Comparison of ENCODE assay signal across 8 cellular contexts in genomic region chr12:124389537-124390441, GRCh38.
DNase-seq lines count a peak whose midpoint lies in the region; ATAC-seq and TF ChIP-seq lines count a peak whose summit lies in the region.

No MANE protein-coding gene starts in this region.

- H3K36me3 ChIP-seq in mesendoderm (ENCODE audit: control insufficient read depth, insufficient read depth, low read length): peaks cover 1% of the 10 kb centered on the region
- H3K36me3 ChIP-seq in thyroid gland: peaks cover 0 to 8% of the 10 kb centered on the region in 2 donors

- no peak overlapping the region for H3K4me3 ChIP-seq in mesendoderm (ENCODE audit: low read length)
- peak overlapping the region in 1 of 3 donors; percentile 36 for H3K4me3 ChIP-seq in thyroid gland (replicated peaks in 1 of 3)

- peak overlapping the region; percentile 21 for H3K9ac ChIP-seq in mesendoderm (ENCODE audit: low read length)

- peak overlapping the region; percentile 52 for H3K4me2 ChIP-seq in mesendoderm (ENCODE audit: low read length)

- H2BK15ac ChIP-seq in mesendoderm (replicated peaks; ENCODE audit: low read depth): no peak overlapping the region

- H3K27me3 ChIP-seq in mesendoderm (ENCODE audit: insufficient read depth, low read length, poor library complexity) (no peaks in the 10 kb centered on the region), thyroid gland (no peaks in the 10 kb centered on the region)

- H3K9me3 ChIP-seq in thyroid gland: no peaks in the 10 kb centered on the region

- intact Hi-C loops in MCF 10A (cut with micrococcal nuclease) (loop anchor here (2.0 to 10.0 kb wide), 5 partner anchors 21 to 375 kb away; no protein-coding TSS in a partner anchor), thyroid gland (cut with DNase I) (no loop called here)

- DNase-seq in activated T-cell treated with anti-CD3 and anti-CD28 coated beads, Interleukin-2, amount 50 U/mL, for 4 hours: no peak
- no peak for DNase-seq in activated T-cell treated with anti-CD3 and anti-CD28 coated beads for 4 hours
- DNase-seq in MCF 10A (ENCODE audit: unreplicated experiment): no peak
- DNase-seq in mesendoderm: no peak
- DNase-seq in thyroid gland: no peak
- no peak for DNase-seq in activated effector memory CD4-positive, alpha-beta T cell treated with anti-CD3 and anti-CD28 coated beads, Interleukin-2, amount 50 U/mL, for 16 hours
- DNase-seq in NCI-H446 treated with DMSO at 0.1 percent for 48 hours (lab: John Stamatoyannopoulos, UW): no peak

- H2AK5ac ChIP-seq in mesendoderm (ENCODE audit: low read length): no peak overlapping the region

- no peak overlapping the region for H3K23ac ChIP-seq in mesendoderm (ENCODE audit: low read length)

- H2BK5ac ChIP-seq in mesendoderm (ENCODE audit: low read length): no peak overlapping the region

- no peaks in the 10 kb centered on the region for H3K79me1 ChIP-seq in mesendoderm (ENCODE audit: low read length)

- peaks cover 10% of the 10 kb centered on the region for H3K36me3 Mint-ChIP-seq in activated T-cell treated with anti-CD3 and anti-CD28 coated beads, Interleukin-2, amount 50 U/mL, for 4 hours (ENCODE audit: insufficient read depth)
- peaks cover 51% of the 10 kb centered on the region for H3K36me3 Mint-ChIP-seq in MCF 10A (ENCODE audit: insufficient read depth, unreplicated experiment)

- H3K9me3 Mint-ChIP-seq in activated T-cell treated with anti-CD3 and anti-CD28 coated beads, Interleukin-2, amount 50 U/mL, for 4 hours: no peaks in the 10 kb centered on the region
- H3K9me3 Mint-ChIP-seq in MCF 10A (ENCODE audit: unreplicated experiment): no peaks in the 10 kb centered on the region

- TF ChIP-seq CTCF in MCF 10A (IDR thresholded peaks at IDR 0.05; ENCODE audit: unreplicated experiment): no peak
- TF ChIP-seq CTCF in thyroid gland (IDR thresholded peaks at IDR 0.05): no peak

- no peak overlapping the region for H4K5ac ChIP-seq in mesendoderm (ENCODE audit: low read length)

- no peak for TF ChIP-seq POLR2A in thyroid gland (IDR thresholded peaks at IDR 0.05)

- POLR2A ChIA-PET in MCF 10A (lab: Yijun Ruan, JAX): interaction anchor here (0.5 to 3.8 kb wide), 5 partner anchors 9 to 690 kb away, joined by 3 to 15 read pairs (median 5); no protein-coding TSS in a partner anchor

- BruUV-seq in MCF 10A (replicated peaks; lab: Mats Ljungman, UMichigan): no TSS peak

- peaks cover 29% of the 10 kb centered on the region for H3K4me1 Mint-ChIP-seq in activated T-cell treated with anti-CD3 and anti-CD28 coated beads, Interleukin-2, amount 50 U/mL, for 4 hours (ENCODE audit: low read depth)
- peaks cover 26% of the 10 kb centered on the region for H3K4me1 Mint-ChIP-seq in MCF 10A (ENCODE audit: insufficient read depth, unreplicated experiment)

- no peak overlapping the region for H3K18ac ChIP-seq in mesendoderm (ENCODE audit: low read length)

- no peaks in the 10 kb centered on the region for H3K79me2 ChIP-seq in mesendoderm (ENCODE audit: control insufficient read depth, insufficient read depth, low read length)

- H4K8ac ChIP-seq in mesendoderm (ENCODE audit: low read depth, low read length): no peak overlapping the region

- no peak overlapping the region for H2BK120ac ChIP-seq in mesendoderm (ENCODE audit: low read depth, low read length)

- peaks cover 9% of the 10 kb centered on the region for H3K4me1 ChIP-seq in mesendoderm (ENCODE audit: control insufficient read depth, low read depth, low read length)
- H3K4me1 ChIP-seq in thyroid gland: peaks cover 40 to 73% of the 10 kb centered on the region in 2 donors

- H3K27ac ChIP-seq in mesendoderm (ENCODE audit: low read depth, low read length) (peak overlapping the region; percentile 26), thyroid gland (peak overlapping the region; percentile 43 to 82 (median 79))

- no peak overlapping the region for H3K27ac Mint-ChIP-seq in MCF 10A (ENCODE audit: low read depth, unreplicated experiment)

- no peak for ATAC-seq in activated T-cell treated with anti-CD3 and anti-CD28 coated beads, Interleukin-2, amount 50 U/mL, for 4 hours
- no peak for ATAC-seq in HG02623 (IDR thresholded peaks at IDR 0.05; ENCODE audit: unreplicated experiment)

- H3K56ac ChIP-seq in mesendoderm (ENCODE audit: low read length): peak overlapping the region; percentile 78

- H3K4ac ChIP-seq in mesendoderm (ENCODE audit: low read depth, low read length): no peak overlapping the region

- H3K27me3 Mint-ChIP-seq in activated T-cell treated with anti-CD3 and anti-CD28 coated beads, Interleukin-2, amount 50 U/mL, for 4 hours (ENCODE audit: low read depth): no peaks in the 10 kb centered on the region
- H3K27me3 Mint-ChIP-seq in MCF 10A (ENCODE audit: insufficient read depth, unreplicated experiment): no peaks in the 10 kb centered on the region

- no CpG with 5 or more reads among the region's 27 CpGs for WGBS in mesendoderm (ENCODE audit: extremely low coverage, insufficient coverage, low lambda C conversion rate)
- WGBS in thyroid gland, 2 donors: 57 to 67% methylated on average over 14 to 18 of the region's 27 CpGs

- CTCF ChIA-PET in MCF 10A (lab: Yijun Ruan, JAX): interaction anchor here (0.5 to 2.1 kb wide), 6 partner anchors 19 to 447 kb away, joined by 3 to 6 read pairs (median 4); no protein-coding TSS in a partner anchor

- peak overlapping the region; percentile 50 for H3K4me3 Mint-ChIP-seq in activated T-cell treated with anti-CD3 and anti-CD28 coated beads, Interleukin-2, amount 50 U/mL, for 4 hours
- peak overlapping the region; percentile 81 for H3K4me3 Mint-ChIP-seq in MCF 10A (ENCODE audit: unreplicated experiment)
